Comparison of ENCODE assay signal across 21 cellular contexts in the genomic region with DNA sequence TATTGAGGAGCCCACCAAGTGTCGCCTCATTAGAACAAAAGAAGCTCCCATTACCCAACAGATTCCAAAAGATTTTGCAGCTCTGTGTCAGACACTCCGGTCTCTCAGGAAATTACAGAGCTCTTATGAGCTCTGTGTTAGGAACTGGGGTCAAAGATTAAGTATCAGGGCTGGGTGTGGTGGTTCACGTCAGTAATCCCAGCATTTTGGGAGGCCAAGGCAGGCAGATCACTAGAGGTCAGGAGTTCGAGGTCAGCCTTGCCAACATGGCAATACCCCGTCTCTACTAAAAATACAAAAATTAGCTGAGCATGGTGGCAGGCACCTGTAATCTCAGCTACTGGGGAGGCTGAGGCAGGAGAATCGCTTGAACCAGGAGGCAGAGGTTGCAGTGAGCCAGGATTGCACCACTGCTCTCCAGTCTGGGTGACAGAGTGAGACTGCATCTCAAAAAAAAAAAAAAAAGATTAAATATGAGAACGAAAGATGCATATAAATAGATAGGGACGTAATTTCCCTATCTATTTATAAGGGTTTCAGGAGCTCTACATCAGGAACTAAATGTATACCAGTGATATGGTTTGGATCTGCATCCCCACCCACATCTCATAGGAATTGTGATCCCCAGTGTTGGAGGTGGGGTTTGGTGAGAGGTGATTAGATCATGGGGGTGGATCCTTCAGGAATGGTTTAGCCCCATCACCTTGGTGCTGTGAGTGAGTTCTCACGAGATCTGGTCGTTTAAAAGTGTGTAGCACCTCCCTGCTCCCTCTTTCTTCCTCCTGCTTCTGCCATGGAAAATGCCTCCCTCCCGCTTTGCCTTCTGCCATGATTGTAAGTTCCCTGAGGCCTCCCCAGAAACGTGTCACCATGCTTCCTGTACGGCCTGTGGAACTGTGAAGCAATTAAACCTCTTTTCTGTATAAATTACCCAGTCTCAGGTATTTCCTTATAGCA.
DNase-seq lines count a peak whose midpoint lies in the region; ATAC-seq and TF ChIP-seq lines count a peak whose summit lies in the region.
"Had no signal": no experiment of that assay in that cellular context is flagged by ENCODE, and none has a peak within 500 bp of the region (broad histone marks: within the 10 kb centered on the region; RNA-seq: fewer than 3 reads in every experiment).

No MANE protein-coding gene starts in this region.

- no peaks in the 10 kb centered on the region for H3K9me3 Mint-ChIP-seq in CD4-positive, alpha-beta T cell
- peaks cover 0 to 4% (median 2%) of the 10 kb centered on the region in 7 donors for H3K9me3 Mint-ChIP-seq in CD14-positive monocyte
- H3K9me3 Mint-ChIP-seq: activated CD4-positive, alpha-beta memory T cell treated with anti-CD3 and anti-CD28 coated beads for 36 hours had no signal

- intact Hi-C loops in CD4-positive, alpha-beta T cell (cut with DNase I, micrococcal nuclease) = loop anchor here in 1 of 2 experiments (2.0 kb wide), 1 partner anchor 15 kb away; no protein-coding TSS in a partner anchor
- intact Hi-C loops in heart right ventricle (cut with DNase I) (no loop called here), CD14-positive monocyte (cut with micrococcal nuclease) (no loop called here)

- TF ChIP-seq CTCF in CD4-positive, alpha-beta T cell (IDR thresholded peaks at IDR 0.05) = no peak
- TF ChIP-seq CTCF in VCaP (conservative IDR thresholded peaks at IDR 0.05) (no peak), heart right ventricle (IDR thresholded peaks at IDR 0.05) (no peak), CD14-positive monocyte (IDR thresholded peaks at IDR 0.05) (no peak)

- H3K27ac Mint-ChIP-seq in CD4-positive, alpha-beta T cell = peak overlapping the region; percentile 62
- peak overlapping the region in 1 of 7 donors; percentile 75 for H3K27ac Mint-ChIP-seq in CD14-positive monocyte
- H3K27ac Mint-ChIP-seq: activated CD4-positive, alpha-beta memory T cell treated with anti-CD3 and anti-CD28 coated beads for 36 hours had no signal

- H3K36me3 Mint-ChIP-seq in CD4-positive, alpha-beta T cell (ENCODE audit: low read depth) = no peaks in the 10 kb centered on the region
- H3K36me3 Mint-ChIP-seq in CD14-positive monocyte = peaks cover 0 to 4% of the 10 kb centered on the region in 2 donors
- H3K36me3 Mint-ChIP-seq: activated CD4-positive, alpha-beta memory T cell treated with anti-CD3 and anti-CD28 coated beads for 36 hours had no signal

- H3K27ac ChIP-seq in CD4-positive, alpha-beta T cell (ENCODE audit: low read depth, low read length) = no peak overlapping the region
- H3K27ac ChIP-seq in VCaP (peak overlapping the region; percentile 41), heart right ventricle (no peak overlapping the region), caudate nucleus (ENCODE audit: low read depth, low read length) (no peak overlapping the region)
- H3K27ac ChIP-seq: 22Rv1, foreskin keratinocyte, lower lobe of right lung, prostate gland, suprapubic skin had no signal

- POLR2A ChIA-PET in CD4-positive, alpha-beta T cell (lab: Charles Lee) = interaction anchor here (1.5 kb wide), 1 partner anchor 84 kb away, joined by 6 read pairs; no protein-coding TSS in a partner anchor

- H3K27me3 Mint-ChIP-seq in CD4-positive, alpha-beta T cell = no peaks in the 10 kb centered on the region
- peaks cover 0 to 3% (median under 1%) of the 10 kb centered on the region in 3 donors for H3K27me3 Mint-ChIP-seq in CD14-positive monocyte (ENCODE audit: low read depth in 3 of 3)
- H3K27me3 Mint-ChIP-seq: activated CD4-positive, alpha-beta memory T cell treated with anti-CD3 and anti-CD28 coated beads for 36 hours had no signal

- no peak overlapping the region for H3K4me3 Mint-ChIP-seq in CD4-positive, alpha-beta T cell
- H3K4me3 Mint-ChIP-seq in CD14-positive monocyte = no peak overlapping the region
- H3K4me3 Mint-ChIP-seq: activated CD4-positive, alpha-beta memory T cell treated with anti-CD3 and anti-CD28 coated beads for 36 hours had no signal

- CTCF ChIA-PET in CD4-positive, alpha-beta T cell (lab: Charles Lee) = no interaction called here

- no peaks in the 10 kb centered on the region for H3K27me3 ChIP-seq in CD4-positive, alpha-beta T cell (ENCODE audit: control insufficient read depth, insufficient read depth, low read length)
- H3K27me3 ChIP-seq in heart right ventricle = no peaks in the 10 kb centered on the region
- H3K27me3 ChIP-seq: foreskin keratinocyte, suprapubic skin had no signal

- H3K36me3 ChIP-seq in heart right ventricle = no peaks in the 10 kb centered on the region
- H3K36me3 ChIP-seq: lower lobe of right lung, prostate gland, suprapubic skin had no signal

- no peak for ATAC-seq in CD4-positive, alpha-beta T cell (ENCODE audit: poor library complexity)
- ATAC-seq in heart right ventricle = no peak
- ATAC-seq: foreskin keratinocyte, lower lobe of right lung had no signal

- WGBS in heart right ventricle, 2 donors = 80 to 81% methylated on average over 13 of the region's 13 CpGs

- H3K4me1 ChIP-seq in heart right ventricle = peaks cover 0 to 6% (median 0%) of the 10 kb centered on the region in 9 donors
- H3K4me1 ChIP-seq: prostate gland, suprapubic skin had no signal

- H3K4me3 ChIP-seq in heart right ventricle = no peak overlapping the region
- H3K4me3 ChIP-seq: lower lobe of right lung, prostate gland, suprapubic skin had no signal

- H3K9me3 ChIP-seq in CD4-positive, alpha-beta T cell (ENCODE audit: control insufficient read depth, low read length) = no peaks in the 10 kb centered on the region
- no peaks in the 10 kb centered on the region for H3K9me3 ChIP-seq in heart right ventricle
- H3K9me3 ChIP-seq: lower lobe of right lung, prostate gland, suprapubic skin had no signal

- DNase-seq in DMS53 (lab: John Stamatoyannopoulos, UW) (peak; percentile 59), DMS53 treated with DMSO at 0.1 percent for 48 hours (lab: John Stamatoyannopoulos, UW; ENCODE audit: unreplicated experiment) (no peak), left kidney (ENCODE audit: low read depth, low spot score) (peak; percentile 19), heart right ventricle (no peak), caudate nucleus (lab: John Stamatoyannopoulos, UW) (no peak), CD14-positive monocyte (ENCODE audit: low spot score) (no peak)
- DNase-seq in CD4-positive, alpha-beta T cell = no peak
- DNase-seq: activated CD4-positive, alpha-beta memory T cell treated with anti-CD3 and anti-CD28 coated beads for 36 hours; AML-193; effector CD8-positive, alpha-beta T cell; erythroblast; foreskin keratinocyte; lower lobe of right lung; NCI-H1105 treated with DMSO at 0.1 percent for 48 hours; NCI-H2029 treated with DMSO at 0.1 percent for 48 hours; NCI-H345; SHP77 had no signal

- H3K4me1 Mint-ChIP-seq in CD4-positive, alpha-beta T cell (ENCODE audit: low read depth) = peaks cover 51% of the 10 kb centered on the region
- no peaks in the 10 kb centered on the region for H3K4me1 Mint-ChIP-seq in CD14-positive monocyte

Comparison
In these comparisons a context has a peak if more than half of its experiments do, and no peak if none do; other contexts are left out.
1. DNase-seq: peak in DMS53 (single experiment) and left kidney (single experiment); none in DMS53 treated with DMSO at 0.1 percent for 48 hours (single experiment), CD4-positive, alpha-beta T cell (0 of 10), heart right ventricle (0 of 2), caudate nucleus (0 of 61) and CD14-positive monocyte (single experiment).